ENCODE assay signal across 2 cellular contexts in genomic region chr3:5057857-5058324, GRCh38.
TF ChIP-seq lines count a peak whose summit lies in the region.

No MANE protein-coding gene starts in this region.

TF ChIP-seq in HCT116, 20 proteins besides CTCF, POLR2A, EP300 and RAD21 (continued from another document):
- TF ChIP-seq CEBPB (IDR thresholded peaks at IDR 0.05; ENCODE audit: low read depth) (no peak), ZBTB33 (IDR thresholded peaks at IDR 0.05; ENCODE audit: extremely low read depth, insufficient replicate concordance, low read length) (no peak), REST (IDR thresholded peaks at IDR 0.05; ENCODE audit: low read depth) (no peak)
TF ChIP-seq in HCT116: peak in this region for 3.

TF ChIP-seq in GM12878, 131 proteins besides CTCF, POLR2A, EP300 and RAD21 (continued from another document):
- no peak for TF ChIP-seq MAX (IDR thresholded peaks at IDR 0.05; ENCODE audit: low read depth, low read length)
- TF ChIP-seq CBX5 (IDR thresholded peaks at IDR 0.05; ENCODE audit: low read depth) = no peak
- TF ChIP-seq NBN (IDR thresholded peaks at IDR 0.05) = peak; percentile 23; the same call in 1 of the 2 replicates
- peak; percentile 67; the same call in 1 of the 2 replicates for TF ChIP-seq SMARCA5 (IDR thresholded peaks at IDR 0.05)
- TF ChIP-seq SMC3 (IDR thresholded peaks at IDR 0.05; ENCODE audit: borderline replicate concordance, low read length) = peak; percentile 94
- TF ChIP-seq SREBF1 (IDR thresholded peaks at IDR 0.05; ENCODE audit: low read length) = no peak
- no peak for TF ChIP-seq MYC (IDR thresholded peaks at IDR 0.05; ENCODE audit: insufficient read depth, insufficient read length, insufficient replicate concordance, low read length, severe bottlenecking)
- no peak for TF ChIP-seq RELA (IDR thresholded peaks at IDR 0.05; ENCODE audit: borderline replicate concordance, partially characterized antibody)
- no peak for TF ChIP-seq ZNF217 (IDR thresholded peaks at IDR 0.05)
- no peak for TF ChIP-seq TCF12 (IDR thresholded peaks at IDR 0.05; ENCODE audit: low read depth, low read length)
- TF ChIP-seq YY1 (IDR thresholded peaks at IDR 0.05; ENCODE audit: low read depth, low read length) = peak; percentile 29; the same call in 1 of the 2 replicates
- peak; percentile 62 for TF ChIP-seq SKIL (IDR thresholded peaks at IDR 0.05; ENCODE audit: low read depth, poor library complexity, severe bottlenecking)
